20 cellular contexts compared by ENCODE assay signal in the genomic region with DNA sequence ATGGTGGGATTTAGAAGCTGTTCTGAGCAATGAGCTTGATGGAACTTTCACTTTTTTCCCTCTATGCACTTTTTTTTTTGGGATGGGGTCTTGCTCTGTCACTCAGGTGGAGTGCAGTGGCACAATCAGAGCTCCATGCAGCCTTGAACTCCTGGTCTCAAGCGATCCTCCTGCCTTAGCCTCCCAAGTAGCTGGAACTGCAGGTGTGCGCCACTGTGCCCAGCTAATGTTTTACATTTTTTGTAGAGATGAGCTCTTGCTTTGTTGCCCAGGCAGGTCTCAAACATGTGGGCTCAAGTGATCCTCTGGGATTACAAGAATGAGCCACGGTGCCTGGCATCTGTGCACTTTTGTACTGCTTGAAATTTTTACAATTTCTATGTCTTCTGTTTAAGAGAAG.
"Had no signal": no experiment of that assay in that cellular context is flagged by ENCODE, and none has a peak within 500 bp of the region (broad histone marks: within the 10 kb centered on the region; RNA-seq: fewer than 3 reads in every experiment).

No MANE protein-coding gene starts in this region.

- H3K4me3 ChIP-seq: hepatocyte, left lung had no signal

- H3K27me3 ChIP-seq: hepatocyte, left lung, neutrophil had no signal

- H3K9me3 ChIP-seq: left lung, neutrophil had no signal

- ATAC-seq: activated CD4-positive, CD25-positive, alpha-beta regulatory T cell treated with anti-CD3 and anti-CD28 coated beads, Interleukin-2, amount 50 U/mL, for 24 hours; activated CD8-positive, alpha-beta memory T cell treated with anti-CD3 and anti-CD28 coated beads, Interleukin-2, amount 10 ng/mL, durations not matched to agents 7 days and 5 days; activated naive CD8-positive, alpha-beta T cell treated with anti-CD3 and anti-CD28 coated beads, Interleukin-2, amount 50 U/mL, for 24 hours; left lung; natural killer cell; stimulated activated naive CD8-positive, alpha-beta T cell treated with anti-CD3 and anti-CD28 coated beads, Interleukin-15, Interleukin-2, amounts not matched to agents 100 U/mL and 50 U/mL, for 24 hours had no signal

- H3K4me2 ChIP-seq: hepatocyte had no signal

- DNase-seq: activated CD4-positive, alpha-beta memory T cell treated with anti-CD3 and anti-CD28 coated beads, Interleukin-2, amount 10 ng/mL, durations not matched to agents 7 days and 5 days; activated CD4-positive, alpha-beta T cell treated with anti-CD3 and anti-CD28 coated beads, Interleukin-2, amount 10 ng/mL, durations not matched to agents 24 days and 14 days; activated CD8-positive, alpha-beta memory T cell treated with anti-CD3 and anti-CD28 coated beads, Interleukin-2, amount 10 ng/mL, durations not matched to agents 7 days and 5 days; activated effector memory CD4-positive, alpha-beta T cell treated with anti-CD3 and anti-CD28 coated beads, Interleukin-2, amount 50 U/mL, for 16 hours; activated naive CD4-positive, alpha-beta T cell treated with anti-CD3 and anti-CD28 coated beads, Interleukin-2, amount 50 U/mL, for 16 hours; activated naive CD8-positive, alpha-beta T cell treated with anti-CD3 and anti-CD28 coated beads, Interleukin-2, amount 50 U/mL, for 24 hours; activated T-cell treated with anti-CD3 and anti-CD28 coated beads for 4 hours; foreskin fibroblast; immature natural killer cell; left lung; mammary epithelial cell; midbrain; natural killer cell; stimulated activated CD4-positive, alpha-beta T cell treated with anti-CD3 and anti-CD28 coated beads, Interleukin-4, amount 100 ng/mL, for 24 hours; stimulated activated naive CD8-positive, alpha-beta T cell treated with anti-CD3 and anti-CD28 coated beads, Interleukin-15, Interleukin-2, amounts not matched to agents 100 U/mL and 50 U/mL, for 24 hours had no signal

- H3K79me2 ChIP-seq: parathyroid adenoma had no signal

- H3K4me1 ChIP-seq: left lung, parathyroid adenoma had no signal

- H3K9ac ChIP-seq: parathyroid adenoma had no signal

- H2AFZ ChIP-seq: hepatocyte, parathyroid adenoma had no signal

- H3K36me3 ChIP-seq: left lung, neutrophil had no signal

- H3K27ac ChIP-seq: left lung, neutrophil, parathyroid adenoma, VCaP had no signal
